In genomic region chr21:29163381-29164115, GRCh38 we compare ENCODE assay signal across 10 cellular contexts. TPM values are rescaled to one million over a fixed set of nuclear protein-coding genes. Genes with fewer than 3 reads are reported as not detected.
DNase-seq lines count a peak whose midpoint lies in the region; ATAC-seq and TF ChIP-seq lines count a peak whose summit lies in the region.
"Had no signal": no experiment of that assay in that cellular context is flagged by ENCODE, and none has a peak within 500 bp of the region (broad histone marks: within the 10 kb centered on the region; RNA-seq: fewer than 3 reads in every experiment).

No MANE protein-coding gene starts in this region.

- peaks cover 3% of the 10 kb centered on the region for H3K4me1 Mint-ChIP-seq in nephron progenitor cell
- H3K4me1 Mint-ChIP-seq: WTC11 had no signal

- CTCF ChIA-PET in HEK293 (lab: Yijun Ruan, JAX): interaction anchor here (0.6 to 3.0 kb wide), 56 partner anchors 10 to 1032 kb away, joined by 3 to 41 read pairs (median 5); partner anchors contain the start of gene BACH1

- no peak overlapping the region for H3K27ac Mint-ChIP-seq in nephron progenitor cell
- H3K27ac Mint-ChIP-seq: WTC11 had no signal

- no peaks in the 10 kb centered on the region for H3K4me1 ChIP-seq in HEK293 (ENCODE audit: control insufficient read depth, insufficient read depth, low read length)
- H3K4me1 ChIP-seq in ascending aorta: peaks cover 5 to 14% of the 10 kb centered on the region in 2 donors
- peaks cover 0 to 19% (median 9%) of the 10 kb centered on the region in 5 donors for H3K4me1 ChIP-seq in subcutaneous abdominal adipose tissue (ENCODE audit: control insufficient read depth in 5 of 5, insufficient read depth in 5 of 5, low read length in 5 of 5)

- H3K9me3 ChIP-seq in HEK293 (ENCODE audit: control insufficient read depth, insufficient read depth, low read depth, low read length): no peaks in the 10 kb centered on the region
- no peaks in the 10 kb centered on the region for H3K9me3 ChIP-seq in ascending aorta
- H3K9me3 ChIP-seq in subcutaneous abdominal adipose tissue (ENCODE audit: control insufficient read depth in 5 of 5, low read length in 5 of 5): no peaks in the 10 kb centered on the region

- no peak overlapping the region for H3K27ac ChIP-seq in HEK293 (ENCODE audit: extremely low read depth, low read depth, low read length)
- H3K27ac ChIP-seq in ascending aorta: peak overlapping the region; percentile 78 to 86
- peak overlapping the region; percentile 67 for H3K27ac ChIP-seq in subcutaneous abdominal adipose tissue (ENCODE audit: low read depth, low read length)

- H3K27me3 Mint-ChIP-seq in nephron progenitor cell (ENCODE audit: low read depth, poor library complexity): peaks cover 9% of the 10 kb centered on the region

- H3K27me3 ChIP-seq in ascending aorta: no peaks in the 10 kb centered on the region
- H3K27me3 ChIP-seq in subcutaneous abdominal adipose tissue (ENCODE audit: control insufficient read depth in 5 of 5, insufficient read depth in 4 of 5, low read length in 5 of 5): no peaks in the 10 kb centered on the region

- no peaks in the 10 kb centered on the region for H3K36me3 Mint-ChIP-seq in nephron progenitor cell (ENCODE audit: low read depth)
- H3K36me3 Mint-ChIP-seq: WTC11 had no signal

- H3K9me3 Mint-ChIP-seq in nephron progenitor cell: no peaks in the 10 kb centered on the region
- H3K9me3 Mint-ChIP-seq: WTC11 had no signal

- no peak for TF ChIP-seq CTCF in HEK293 (tag by site-specific recombination; IDR thresholded peaks at IDR 0.05)
- no peak for TF ChIP-seq CTCF in ascending aorta (IDR thresholded peaks at IDR 0.05)
- TF ChIP-seq CTCF in nephron progenitor cell (IDR thresholded peaks at IDR 0.05): no peak

- H3K36me3 ChIP-seq in HEK293 (ENCODE audit: control insufficient read depth in 2 of 2, insufficient read depth in 1 of 2, low read length in 2 of 2) (no peaks in the 10 kb centered on the region), ascending aorta (peaks cover 0 to 5% of the 10 kb centered on the region in 2 donors), subcutaneous abdominal adipose tissue (ENCODE audit: control insufficient read depth in 5 of 5, insufficient read depth in 5 of 5, low read length in 5 of 5) (no peaks in the 10 kb centered on the region)

- POLR2A ChIA-PET in HEK293 (lab: Yijun Ruan, JAX): interaction anchor here (0.6 to 1.1 kb wide), 5 partner anchors 10 to 213 kb away, joined by 3 to 9 read pairs (median 3); no protein-coding TSS in a partner anchor

- no peak for DNase-seq in ascending aorta (ENCODE audit: low spot score in 2 of 2)
- DNase-seq in left ventricle myocardium superior: peak; percentile 37
- no peak for DNase-seq in NCI-H2171 (lab: John Stamatoyannopoulos, UW)
- DNase-seq in DMS153 treated with DMSO at 0.1 percent for 48 hours (lab: John Stamatoyannopoulos, UW; ENCODE audit: unreplicated experiment): no peak
- no peak for DNase-seq in nephron progenitor cell

- peak; percentile 77 for ATAC-seq in left ventricle myocardium superior
- no peak for ATAC-seq in GM18511 (IDR thresholded peaks at IDR 0.05; ENCODE audit: unreplicated experiment)

- H3K9ac ChIP-seq in subcutaneous abdominal adipose tissue (ENCODE audit: low read length in 5 of 5): peak overlapping the region in 1 of 5 donors; percentile 46

- H3K4me3 Mint-ChIP-seq in nephron progenitor cell: no peak overlapping the region
- H3K4me3 Mint-ChIP-seq: WTC11 had no signal

- intact Hi-C loops in ascending aorta (cut with DNase I): loop anchor here (1.0 to 10.0 kb wide), 6 partner anchors 19 to 209 kb away; partner anchors contain the start of genes BACH1 and LTN1
- intact Hi-C loops in left ventricle myocardium superior (cut with micrococcal nuclease): loop anchor here (2.0 to 10.0 kb wide), 2 partner anchors 181 to 209 kb away; no protein-coding TSS in a partner anchor

- H3K4me3 ChIP-seq in HEK293 (ENCODE audit: low read depth, low read length) (no peak overlapping the region), ascending aorta (no peak overlapping the region), subcutaneous abdominal adipose tissue (ENCODE audit: low read depth in 1 of 5, low read length in 5 of 5) (no peak overlapping the region)
- H3K4me3 ChIP-seq: GM12878 had no signal

TF ChIP-seq in HEK293, 187 proteins besides CTCF, POLR2A, EP300 and RAD21:
- TF ChIP-seq, protein P1, sequence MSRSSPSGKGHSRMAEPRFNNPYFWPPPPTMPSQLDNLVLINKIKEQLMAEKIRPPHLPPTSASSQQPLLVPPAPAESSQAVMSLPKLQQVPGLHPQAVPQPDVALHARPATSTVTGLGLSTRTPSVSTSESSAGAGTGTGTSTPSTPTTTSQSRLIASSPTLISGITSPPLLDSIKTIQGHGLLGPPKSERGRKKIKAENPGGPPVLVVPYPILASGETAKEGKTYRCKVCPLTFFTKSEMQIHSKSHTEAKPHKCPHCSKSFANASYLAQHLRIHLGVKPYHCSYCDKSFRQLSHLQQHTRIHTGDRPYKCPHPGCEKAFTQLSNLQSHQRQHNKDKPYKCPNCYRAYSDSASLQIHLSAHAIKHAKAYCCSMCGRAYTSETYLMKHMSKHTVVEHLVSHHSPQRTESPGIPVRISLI (tag by site-specific recombination; IDR thresholded peaks at IDR 0.05): 0 out of 2 replicates have a peak, but pooled peaks have one; percentile 14
- TF ChIP-seq ZNF692 (tag by site-specific recombination; IDR thresholded peaks at IDR 0.05): 0 out of 2 replicates have a peak, but pooled peaks have one; percentile 20
- no peak for TF ChIP-seq MZF1 (tag by site-specific recombination; IDR thresholded peaks at IDR 0.05; ENCODE audit: borderline replicate concordance)
- no peak for TF ChIP-seq ZBTB8A (tag by site-specific recombination; IDR thresholded peaks at IDR 0.05)
- TF ChIP-seq, protein P2, sequence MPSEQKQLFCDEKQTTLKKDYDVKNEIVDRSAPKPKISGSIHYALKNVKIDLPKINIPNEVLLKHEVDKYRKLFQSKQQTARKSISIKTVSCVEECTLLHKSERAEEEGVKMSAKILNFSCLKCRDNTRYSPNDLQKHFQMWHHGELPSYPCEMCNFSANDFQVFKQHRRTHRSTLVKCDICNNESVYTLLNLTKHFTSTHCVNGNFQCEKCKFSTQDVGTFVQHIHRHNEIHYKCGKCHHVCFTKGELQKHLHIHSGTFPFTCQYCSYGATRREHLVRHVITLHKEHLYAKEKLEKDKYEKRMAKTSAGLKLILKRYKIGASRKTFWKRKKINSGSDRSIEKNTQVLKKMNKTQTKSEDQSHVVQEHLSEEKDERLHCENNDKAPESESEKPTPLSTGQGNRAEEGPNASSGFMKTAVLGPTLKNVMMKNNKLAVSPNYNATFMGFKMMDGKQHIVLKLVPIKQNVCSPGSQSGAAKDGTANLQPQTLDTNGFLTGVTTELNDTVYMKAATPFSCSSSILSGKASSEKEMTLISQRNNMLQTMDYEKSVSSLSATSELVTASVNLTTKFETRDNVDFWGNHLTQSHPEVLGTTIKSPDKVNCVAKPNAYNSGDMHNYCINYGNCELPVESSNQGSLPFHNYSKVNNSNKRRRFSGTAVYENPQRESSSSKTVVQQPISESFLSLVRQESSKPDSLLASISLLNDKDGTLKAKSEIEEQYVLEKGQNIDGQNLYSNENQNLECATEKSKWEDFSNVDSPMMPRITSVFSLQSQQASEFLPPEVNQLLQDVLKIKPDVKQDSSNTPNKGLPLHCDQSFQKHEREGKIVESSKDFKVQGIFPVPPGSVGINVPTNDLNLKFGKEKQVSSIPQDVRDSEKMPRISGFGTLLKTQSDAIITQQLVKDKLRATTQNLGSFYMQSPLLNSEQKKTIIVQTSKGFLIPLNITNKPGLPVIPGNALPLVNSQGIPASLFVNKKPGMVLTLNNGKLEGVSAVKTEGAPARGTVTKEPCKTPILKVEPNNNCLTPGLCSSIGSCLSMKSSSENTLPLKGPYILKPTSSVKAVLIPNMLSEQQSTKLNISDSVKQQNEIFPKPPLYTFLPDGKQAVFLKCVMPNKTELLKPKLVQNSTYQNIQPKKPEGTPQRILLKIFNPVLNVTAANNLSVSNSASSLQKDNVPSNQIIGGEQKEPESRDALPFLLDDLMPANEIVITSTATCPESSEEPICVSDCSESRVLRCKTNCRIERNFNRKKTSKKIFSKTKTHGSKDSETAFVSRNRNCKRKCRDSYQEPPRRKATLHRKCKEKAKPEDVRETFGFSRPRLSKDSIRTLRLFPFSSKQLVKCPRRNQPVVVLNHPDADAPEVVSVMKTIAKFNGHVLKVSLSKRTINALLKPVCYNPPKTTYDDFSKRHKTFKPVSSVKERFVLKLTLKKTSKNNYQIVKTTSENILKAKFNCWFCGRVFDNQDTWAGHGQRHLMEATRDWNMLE (tag by site-specific recombination; conservative IDR thresholded peaks at IDR 0.05; ENCODE audit: low read depth): peak; percentile 26

RNA-seq across cellular contexts. Expression of gene MAP3K7CL, which starts 33.1 kb away (rescaled TPM):
- total RNA-seq in ascending aorta (6.9 TPM), left ventricle myocardium superior (1.1 TPM)
